In genomic region chr13:91805605-91806004, GRCh38 we compare ENCODE assay signal across 17 cellular contexts.
A peak's percentile ranks its signal among the peaks of the same experiment; 100 is the strongest.
DNase-seq lines count a peak whose midpoint lies in the region; ATAC-seq and TF ChIP-seq lines count a peak whose summit lies in the region.
"Had no signal": no experiment of that assay in that cellular context is flagged by ENCODE, and none has a peak within 500 bp of the region (broad histone marks: within the 10 kb centered on the region; RNA-seq: fewer than 3 reads in every experiment).

No MANE protein-coding gene starts in this region.

- H3K9me3 ChIP-seq in BE2C (no peaks in the 10 kb centered on the region), aorta (ENCODE audit: control insufficient read depth, low read length) (no peaks in the 10 kb centered on the region)
- H3K9me3 ChIP-seq: left lung, stomach had no signal

- DNase-seq in BE2C, result no peak
- peak; percentile 29 to 46 for DNase-seq in Kasumi-1 (lab: John Stamatoyannopoulos, UW)
- DNase-seq in SK-MEL-5 (ENCODE audit: low read depth, low spot score), result peak; percentile 33
- peak; percentile 3 for DNase-seq in fibroblast of pulmonary artery (ENCODE audit: low read depth)
- no peak for DNase-seq in NCI-H2107 treated with DMSO at 0.1 percent for 48 hours (lab: John Stamatoyannopoulos, UW; ENCODE audit: unreplicated experiment)
- DNase-seq in aorta, result no peak
- DNase-seq in AG08395 (ENCODE audit: low spot score), result no peak
- DNase-seq: activated effector memory CD4-positive, alpha-beta T cell treated with Interleukin-2 at 50 U/mL for 16 hours; C1 segment of cervical spinal cord; glutamatergic neuron; Karpas-422; left lung; naive thymus-derived CD4-positive, alpha-beta T cell; stomach; T-helper 9 cell had no signal

- H3K4me3 ChIP-seq in BE2C (ENCODE audit: low read depth, low read length) (no peak overlapping the region; the same call in 1 of the 2 replicates), fibroblast of pulmonary artery (replicated peaks; ENCODE audit: low read depth, low read length) (no peak overlapping the region), aorta (ENCODE audit: low read length in 2 of 2) (no peak overlapping the region)
- H3K4me3 ChIP-seq: left lung, stomach had no signal

- intact Hi-C loops in aorta (cut with DNase I), result no loop called here

- peaks cover 36% of the 10 kb centered on the region for H3K4me1 ChIP-seq in BE2C
- H3K4me1 ChIP-seq in aorta (ENCODE audit: control insufficient read depth in 1 of 2, insufficient read depth in 2 of 2, low read length in 2 of 2), result no peaks in the 10 kb centered on the region
- H3K4me1 ChIP-seq: left lung had no signal

- no peak overlapping the region for H3K27ac ChIP-seq in aorta (ENCODE audit: low read depth in 1 of 2, low read length in 2 of 2)
- H3K27ac ChIP-seq: left lung, RWPE1, stomach had no signal

- 5 to 10% methylated on average over 1 of the region's 1 CpG for WGBS in aorta, 2 donors

- ATAC-seq in aorta (ENCODE audit: low FRiP score), result no peak
- ATAC-seq in GM18520 (IDR thresholded peaks at IDR 0.05; ENCODE audit: unreplicated experiment), result no peak
- ATAC-seq: left lung; naive thymus-derived CD4-positive, alpha-beta T cell had no signal

- H3K36me3 ChIP-seq in BE2C (no peaks in the 10 kb centered on the region), aorta (ENCODE audit: control insufficient read depth in 1 of 2, insufficient read depth in 2 of 2, low read length in 1 of 2) (no peaks in the 10 kb centered on the region)
- H3K36me3 ChIP-seq: left lung, stomach had no signal

- in situ Hi-C loops in SK-MEL-5 (cut with HindIII; ENCODE audit: low pct_unique_long_range_greater_than_20kb, low sequenced_read_pairs), result no loop called here

- TF ChIP-seq CTCF in BE2C (IDR thresholded peaks at IDR 0.05; ENCODE audit: low read depth, low read length), result peak; percentile 36; the same call in 1 of the 2 replicates
- TF ChIP-seq CTCF in fibroblast of pulmonary artery (IDR thresholded peaks at IDR 0.05; ENCODE audit: low read length, missing control alignments), result peak; percentile 13

- H3K27me3 ChIP-seq in BE2C (no peaks in the 10 kb centered on the region), aorta (ENCODE audit: control insufficient read depth in 1 of 2, insufficient read depth in 2 of 2, low read length in 1 of 2) (no peaks in the 10 kb centered on the region)
- H3K27me3 ChIP-seq: left lung, stomach had no signal

Comparison
In these comparisons a context has a peak if more than half of its experiments do, and no peak if none do; other contexts are left out.
1. DNase-seq: peak in Kasumi-1 (2 of 2), SK-MEL-5 (single experiment) and fibroblast of pulmonary artery (single experiment); none in BE2C (single experiment), NCI-H2107 treated with DMSO at 0.1 percent for 48 hours (single experiment), aorta (0 of 2) and AG08395 (single experiment).